Comparison of ENCODE assay signal across 19 cellular contexts in genomic region chr17:17626151-17626805, GRCh38. TPM values are rescaled to one million over a fixed set of nuclear protein-coding genes. Genes with fewer than 3 reads are reported as not detected.
A peak's percentile ranks its signal among the peaks of the same experiment; 100 is the strongest.
DNase-seq lines count a peak whose midpoint lies in the region; ATAC-seq and TF ChIP-seq lines count a peak whose summit lies in the region.
"Had no signal": no experiment of that assay in that cellular context is flagged by ENCODE, and none has a peak within 500 bp of the region (broad histone marks: within the 10 kb centered on the region; RNA-seq: fewer than 3 reads in every experiment).

No MANE protein-coding gene starts in this region.

- DNase-seq in ELF-1 (ENCODE audit: low read depth, low spot score) (peak; percentile 67), NCI-H1417 (lab: John Stamatoyannopoulos, UW) (peak in 2 of 3 experiments; percentile 65 to 83), NCI-H774 (lab: John Stamatoyannopoulos, UW) (peak; percentile 17), iPS-NIHi11 (ENCODE audit: low spot score) (peak; percentile 84), T1000 (lab: John Stamatoyannopoulos, UW) (no peak), Calu3 (no peak)
- no peak for DNase-seq in stimulated activated CD4-positive, alpha-beta T cell treated with anti-CD3 and anti-CD28 coated beads, Interleukin-4, amount 100 ng/mL, for 1 hour
- DNase-seq: activated CD4-positive, alpha-beta T cell treated with anti-CD3 and anti-CD28 coated beads, Interleukin-2, amount 50 U/mL, for 1 hour; activated naive CD4-positive, alpha-beta T cell treated with anti-CD3 and anti-CD28 coated beads, Interleukin-2, amount 10 ng/mL, durations not matched to agents 7 days and 5 days; activated T-cell treated with anti-CD3 and anti-CD28 coated beads for 4 hours; CD8-positive, alpha-beta memory T cell; Karpas-422; left lung; NCI-H1436 treated with DMSO at 0.1 percent for 48 hours; ovary; RPMI8226; stimulated activated CD4-positive, alpha-beta T cell treated with anti-CD3 and anti-CD28 coated beads, Interleukin-4, amount 100 ng/mL, for 4 hours; stimulated activated CD8-positive, alpha-beta memory T cell treated with anti-CD3 and anti-CD28 coated beads, Interleukin-4, amount 100 ng/mL, for 48 hours had no signal

- intact Hi-C loops in Calu3 (cut with micrococcal nuclease; ENCODE audit: unreplicated experiment), result no loop called here

- no peaks in the 10 kb centered on the region for H3K9me3 Mint-ChIP-seq in Calu3 (ENCODE audit: low read depth, unreplicated experiment)
- H3K9me3 Mint-ChIP-seq: activated naive CD4-positive, alpha-beta T cell treated with anti-CD3 and anti-CD28 coated beads, Interleukin-2, amount 10 ng/mL, durations not matched to agents 7 days and 5 days; CD8-positive, alpha-beta memory T cell had no signal

- ATAC-seq in HG03025 (IDR thresholded peaks at IDR 0.05; ENCODE audit: low FRiP score, unreplicated experiment), result no peak
- ATAC-seq: left lung had no signal

- no peaks in the 10 kb centered on the region for H3K36me3 Mint-ChIP-seq in Calu3 (ENCODE audit: insufficient read depth, unreplicated experiment)
- H3K36me3 Mint-ChIP-seq: activated naive CD4-positive, alpha-beta T cell treated with anti-CD3 and anti-CD28 coated beads, Interleukin-2, amount 10 ng/mL, durations not matched to agents 7 days and 5 days had no signal

- no peaks in the 10 kb centered on the region for H3K4me1 Mint-ChIP-seq in Calu3 (ENCODE audit: low read depth, unreplicated experiment)

- TF ChIP-seq CTCF in Calu3 (IDR thresholded peaks at IDR 0.05; ENCODE audit: unreplicated experiment), result no peak

- BruUV-seq in Calu3 (replicated peaks; lab: Mats Ljungman, UMichigan), result no TSS peak

- H3K27ac Mint-ChIP-seq in Calu3 (ENCODE audit: unreplicated experiment), result no peak overlapping the region
- H3K27ac Mint-ChIP-seq: activated naive CD4-positive, alpha-beta T cell treated with anti-CD3 and anti-CD28 coated beads, Interleukin-2, amount 10 ng/mL, durations not matched to agents 7 days and 5 days had no signal

- CTCF ChIA-PET in Calu3 (lab: Charles Lee), result no interaction called here

- H3K27me3 Mint-ChIP-seq in Calu3 (ENCODE audit: unreplicated experiment), result peaks cover 11% of the 10 kb centered on the region
- H3K27me3 Mint-ChIP-seq: CD8-positive, alpha-beta memory T cell had no signal

- no peak overlapping the region for H3K4me3 Mint-ChIP-seq in Calu3 (ENCODE audit: low read depth, unreplicated experiment)
- H3K4me3 Mint-ChIP-seq: activated naive CD4-positive, alpha-beta T cell treated with anti-CD3 and anti-CD28 coated beads, Interleukin-2, amount 10 ng/mL, durations not matched to agents 7 days and 5 days had no signal

RNA-seq across cellular contexts. Expression of gene PEMT, which starts 34.8 kb away (rescaled TPM):
- 20.2 and 25.6 TPM in 2 replicates for total RNA-seq in Calu3 (2022)

RNA-seq across cellular contexts. Expression of gene RAI1, which starts 55.0 kb away (rescaled TPM):
- 38.0 and 43.4 TPM in 2 replicates for total RNA-seq in Calu3 (2022)

Comparison
In these comparisons a context has a peak if more than half of its experiments do, and no peak if none do; other contexts are left out.
1. DNase-seq: peak in ELF-1 (single experiment), NCI-H1417 (2 of 3), NCI-H774 (single experiment) and iPS-NIHi11 (single experiment); none in T1000 (single experiment), stimulated activated CD4-positive, alpha-beta T cell treated with anti-CD3 and anti-CD28 coated beads, Interleukin-4, amount 100 ng/mL, for 1 hour (single experiment) and Calu3 (single experiment).